ENCODE assay signal across 1 cellular context in genomic region chr5:29016067-29016466, GRCh38.
TF ChIP-seq lines count a peak whose summit lies in the region.

No MANE protein-coding gene starts in this region.

TF ChIP-seq in Ishikawa, 13 proteins besides CTCF, POLR2A, EP300 and RAD21 (continued from another document):
- TF ChIP-seq REST (IDR thresholded peaks at IDR 0.05; ENCODE audit: low read depth) = no peak
- TF ChIP-seq EGR1 (IDR thresholded peaks at IDR 0.05) = no peak
- no peak for TF ChIP-seq FOXM1 (IDR thresholded peaks at IDR 0.05; ENCODE audit: borderline replicate concordance, low read depth)
- TF ChIP-seq TCF12 (IDR thresholded peaks at IDR 0.05; ENCODE audit: low read depth) = no peak
- no peak for TF ChIP-seq NFIC (IDR thresholded peaks at IDR 0.05)
